ENCODE assay signal across 28 cellular contexts in genomic region chr2:121796239-121796638, GRCh38. TPM values are rescaled to one million over a fixed set of nuclear protein-coding genes. Genes with fewer than 3 reads are reported as not detected.
DNase-seq lines count a peak whose midpoint lies in the region; ATAC-seq, FAIRE-seq and TF ChIP-seq lines count a peak whose summit lies in the region.
"Had no signal": no experiment of that assay in that cellular context is flagged by ENCODE, and none has a peak within 500 bp of the region (broad histone marks: within the 10 kb centered on the region; RNA-seq: fewer than 3 reads in every experiment).

No MANE protein-coding gene starts in this region.

- H2BK20ac ChIP-seq in H1 (ENCODE audit: low read length): no peak overlapping the region; the same call in 1 of the 2 replicates

- TF ChIP-seq POLR2A in H1 (IDR thresholded peaks at IDR 0.05; ENCODE audit: control extremely low read depth in 1 of 2, low read depth in 2 of 2, low read length in 2 of 2) (no peak), ovary (IDR thresholded peaks at IDR 0.05) (no peak)

- H3K79me1 ChIP-seq in H1 (ENCODE audit: low read depth, low read length): no peaks in the 10 kb centered on the region

- POLR2A ChIA-PET in H1 (lab: Charles Lee; ENCODE audit: partially characterized antibody): no interaction called here

- H2BK12ac ChIP-seq in H1 (ENCODE audit: low read depth, low read length): peak overlapping the region; percentile 64; the same call in 1 of the 2 replicates

- DNase-seq in H1 (ENCODE audit: low read depth in 1 of 2, low spot score in 2 of 2): no peak
- no peak for DNase-seq in activated CD8-positive, alpha-beta memory T cell treated with anti-CD3 and anti-CD28 coated beads, Interleukin-2, amount 50 U/mL, for 48 hours
- DNase-seq in activated CD4-positive, alpha-beta T cell treated with anti-CD3 and anti-CD28 coated beads for 1 hour: no peak
- DNase-seq in ovary: no peak
- DNase-seq: activated CD4-positive, alpha-beta T cell treated with anti-CD3 and anti-CD28 coated beads for 48 hours; activated naive CD8-positive, alpha-beta T cell treated with anti-CD3 and anti-CD28 coated beads, Interleukin-2, amount 10 ng/mL, durations not matched to agents 7 days and 5 days; cerebellar nuclear complex; effector CD4-positive, alpha-beta T cell; foreskin melanocyte; KG1; lower lobe of right lung; MV-4-11; NCI-H187; NCI-H2227 treated with DMSO at 0.1 percent for 48 hours; SJCRH30; spleen; stimulated activated CD4-positive, alpha-beta T cell treated with anti-CD3 and anti-CD28 coated beads, Interleukin-4, amount 100 ng/mL, for 24 hours; stimulated activated naive CD8-positive, alpha-beta T cell treated with anti-CD3 and anti-CD28 coated beads, Interleukin-15, amount 100 ng/mL, for 72 hours; T-helper 1 cell had no signal

- TF ChIP-seq CTCF in H1 (IDR thresholded peaks at IDR 0.05; ENCODE audit: control extremely low read depth in 1 of 3, insufficient read depth in 1 of 3, low read depth in 1 of 3, low read length in 3 of 3) (no peak), ovary (IDR thresholded peaks at IDR 0.05) (no peak)

- intact Hi-C loops in ovary (cut with DNase I): no loop called here

- no peak overlapping the region for H3K23ac ChIP-seq in H1 (ENCODE audit: insufficient read length)

- no peak overlapping the region for H2BK120ac ChIP-seq in H1 (replicated peaks; ENCODE audit: low read depth, low read length)

- H3K27ac ChIP-seq in H1 (ENCODE audit: low read depth, low read length) (no peak overlapping the region), ovary (no peak overlapping the region)
- H3K27ac ChIP-seq: hepatocyte, lower lobe of right lung, neutrophil, SJCRH30, spleen, tibial nerve had no signal

- TF ChIP-seq EP300 in H1 (IDR thresholded peaks at IDR 0.05; ENCODE audit: borderline replicate concordance in 1 of 2, low read depth in 2 of 2, low read length in 2 of 2): no peak
- no peak for TF ChIP-seq EP300 in ovary (IDR thresholded peaks at IDR 0.05)

- H3K56ac ChIP-seq in H1 (replicated peaks; ENCODE audit: insufficient read length, low read depth, low read length): no peak overlapping the region

- peak overlapping the region; percentile 56; the same call in 1 of the 2 replicates for H2AK5ac ChIP-seq in H1 (ENCODE audit: low read depth, low read length)

- H3K18ac ChIP-seq in H1 (ENCODE audit: extremely low read depth, low read length): no peak overlapping the region

- H3K27me3 ChIP-seq in H1 (replicated peaks in 1 of 4; ENCODE audit: control insufficient read depth in 3 of 4, extremely low read depth in 1 of 4, insufficient read depth in 3 of 4, low read length in 3 of 4) (no peaks in the 10 kb centered on the region), ovary (no peaks in the 10 kb centered on the region)
- H3K27me3 ChIP-seq: hepatocyte, neutrophil, SJCRH30, tibial nerve had no signal

- CTCF ChIA-PET in H1 (lab: Charles Lee; ENCODE audit: partially characterized antibody): interaction anchor here (0.7 to 1.5 kb wide), 2 partner anchors 15 to 711 kb away, joined by 3 to 5 read pairs; no protein-coding TSS in a partner anchor

- no peak overlapping the region for H3K9ac ChIP-seq in H1 (replicated peaks in 1 of 4; ENCODE audit: extremely low read depth in 1 of 4, low read depth in 3 of 4, low read length in 3 of 4)

- peak overlapping the region; percentile 26; the same call in 1 of the 2 replicates for H2BK5ac ChIP-seq in H1 (ENCODE audit: low read depth, low read length)

- H3K4me3 ChIP-seq in H1 (ENCODE audit: extremely low read depth in 1 of 4, insufficient read depth in 2 of 4, low read depth in 3 of 4, low read length in 4 of 4) (no peak overlapping the region), ovary (no peak overlapping the region)
- H3K4me3 ChIP-seq: GM23338, hepatocyte, lower lobe of right lung, SJCRH30, spleen, tibial nerve had no signal

- ATAC-seq in GM19023 (IDR thresholded peaks at IDR 0.05; ENCODE audit: unreplicated experiment) (peak; percentile 74), GM21423 (IDR thresholded peaks at IDR 0.05; ENCODE audit: unreplicated experiment) (peak; percentile 93), HG03066 (IDR thresholded peaks at IDR 0.05; ENCODE audit: low read depth, unreplicated experiment) (peak; percentile 93)
- ATAC-seq: GM23338; lower lobe of right lung; Panc1; stimulated activated naive CD8-positive, alpha-beta T cell treated with anti-CD3 and anti-CD28 coated beads, Interleukin-15, amount 100 ng/mL, for 72 hours had no signal

- no peak for TF ChIP-seq RAD21 in H1 (IDR thresholded peaks at IDR 0.05 in 1 of 2, conservative IDR thresholded peaks at IDR 0.05 in 1 of 2; ENCODE audit: low read depth in 2 of 2, low read length in 2 of 2)

- 89% methylated on average over 4 of the region's 4 CpGs; no CpG with 5 or more reads in 1 of the 2 experiments for WGBS in H1 (ENCODE audit: extremely low coverage in 1 of 2, insufficient coverage in 1 of 2, insufficient read length in 1 of 2, insufficient replicate concordance in 2 of 2, low coverage in 1 of 2, low lambda C conversion rate in 2 of 2, missing lambda C conversion rate in 1 of 2), 2 experiments
- WGBS in ovary, 3 donors: 77 to 86% (median 82%) methylated on average over 4 of the region's 4 CpGs

- no peak for FAIRE-seq in H1 (lab: Jason Lieb, UNC)
- FAIRE-seq: GM19239 had no signal

- H3K4ac ChIP-seq in H1 (replicated peaks; ENCODE audit: insufficient read length, low read depth, low read length): no peak overlapping the region

- H3K36me3 ChIP-seq in H1 (ENCODE audit: control insufficient read depth in 2 of 4, insufficient read depth in 4 of 4, low read length in 3 of 4) (no peaks in the 10 kb centered on the region), ovary (no peaks in the 10 kb centered on the region)
- H3K36me3 ChIP-seq: lower lobe of right lung, neutrophil, SJCRH30, spleen, tibial nerve had no signal

- no peaks in the 10 kb centered on the region for H4K20me1 ChIP-seq in H1 (replicated peaks in 1 of 2; ENCODE audit: control insufficient read depth in 1 of 2, insufficient read depth in 2 of 2, low read length in 2 of 2)

- H2BK15ac ChIP-seq in H1 (ENCODE audit: low read length): no peak overlapping the region

- H4K8ac ChIP-seq in H1 (ENCODE audit: extremely low read depth, insufficient read depth, low read length): no peak overlapping the region

- H2AFZ ChIP-seq in H1 (ENCODE audit: low read length): no peak overlapping the region
- H2AFZ ChIP-seq: GM23338, hepatocyte had no signal

- H3K79me2 ChIP-seq in H1 (ENCODE audit: control insufficient read depth in 1 of 2, insufficient read depth in 2 of 2, low read length in 2 of 2): no peaks in the 10 kb centered on the region
- H3K79me2 ChIP-seq: hepatocyte had no signal

- peaks cover 2 to 7% (median 6%) of the 10 kb centered on the region in 4 experiments; a peak in 6 of 7 replicates for H3K4me1 ChIP-seq in H1 (replicated peaks in 1 of 4; ENCODE audit: control insufficient read depth in 3 of 4, insufficient read depth in 4 of 4, low read length in 3 of 4)
- no peaks in the 10 kb centered on the region for H3K4me1 ChIP-seq in ovary (ENCODE audit: insufficient read depth)
- H3K4me1 ChIP-seq: lower lobe of right lung, SJCRH30, spleen, tibial nerve had no signal

- H3K4me2 ChIP-seq in H1 (ENCODE audit: insufficient read depth in 1 of 2, low read depth in 2 of 2, low read length in 2 of 2): no peak overlapping the region
- H3K4me2 ChIP-seq: GM23338, hepatocyte had no signal

- H4K91ac ChIP-seq in H1 (replicated peaks; ENCODE audit: insufficient read length, low read length): peak overlapping the region; percentile 92

- H3K9me3 ChIP-seq in H1 (ENCODE audit: insufficient read depth in 2 of 2, low read depth in 1 of 2, low read length in 1 of 2) (no peaks in the 10 kb centered on the region), ovary (no peaks in the 10 kb centered on the region)
- H3K9me3 ChIP-seq: lower lobe of right lung, neutrophil, SJCRH30 had no signal

- no peak overlapping the region for H4K5ac ChIP-seq in H1 (ENCODE audit: insufficient read length, low read depth, low read length)

- no peaks in the 10 kb centered on the region for H3K23me2 ChIP-seq in H1 (ENCODE audit: low read depth, low read length)

- no peak overlapping the region for H3K14ac ChIP-seq in H1 (ENCODE audit: insufficient read length)

TF ChIP-seq in H1, 55 proteins besides CTCF, POLR2A, EP300 and RAD21 (continues in another document):
- no peak for TF ChIP-seq CBX8 (IDR thresholded peaks at IDR 0.05; ENCODE audit: borderline replicate concordance, low read depth, low read length)
- no peak for TF ChIP-seq GABPA (IDR thresholded peaks at IDR 0.05; ENCODE audit: borderline replicate concordance, insufficient read depth, low read length)
- no peak for TF ChIP-seq SP4 (IDR thresholded peaks at IDR 0.05; ENCODE audit: low read length)
- TF ChIP-seq CTBP2 (IDR thresholded peaks at IDR 0.05; ENCODE audit: borderline replicate concordance, insufficient read depth, insufficient read length, low read length): no peak

RNA-seq across cellular contexts. Expression of gene TSN, which starts 40.8 kb away (rescaled TPM):
- total RNA-seq in H1 (2021; fragmentation: NEBNext Ultra II Directional; extraction: Animal tissue kit (Norgen Biotek cat#: 25700)): 96.1 and 96.3 TPM in 2 replicates
- 30.6 and 44.4 TPM in 2 replicates for polyA plus RNA-seq in H1 (2011; rRNA removed)
- 41.2 TPM for polyA plus RNA-seq in H1 (2011; cell fraction: cytosol; rRNA removed)
- polyA plus RNA-seq in H1 (2011; cell fraction: nucleus; rRNA removed): 20.6 TPM
- polyA plus RNA-seq in H1 (2012, experiment 1 of 2): 45.5 to 71.2 TPM (median 55.4 TPM) in 4 replicates
- polyA plus RNA-seq in H1 (2012, experiment 2 of 2): 11.8 TPM
- 45.9 TPM for polyA plus RNA-seq in H1 (2013, experiment 1 of 2)
- polyA plus RNA-seq in H1 (2013, experiment 2 of 2): 49.5 TPM
- 50.1 and 67.4 TPM in 2 replicates for polyA minus RNA-seq in H1 (2011; rRNA and poly(A)+ RNA removed)
- polyA minus RNA-seq in H1 (2011; cell fraction: cytosol; rRNA and poly(A)+ RNA removed): 44.2 TPM
- polyA minus RNA-seq in H1 (2011; cell fraction: nucleus; rRNA and poly(A)+ RNA removed): 54.5 TPM
- total RNA-seq in ovary: 10 to 100 TPM; 28.5 to 64.1 (median 53.7) TPM
- 10 to 100 TPM; 31.0 to 44.7 TPM for polyA plus RNA-seq in ovary

RNA-seq across cellular contexts. Expression of gene NIFK, which starts 59.6 kb away (rescaled TPM):
- 99.3 and 117 TPM in 2 replicates for total RNA-seq in H1 (2021; fragmentation: NEBNext Ultra II Directional; extraction: Animal tissue kit (Norgen Biotek cat#: 25700))
- polyA plus RNA-seq in H1 (2011; rRNA removed) (12.2 and 24.4 TPM in 2 replicates), ovary (10 to 100 TPM; 33.0 to 66.6 TPM)
- 28.9 TPM for polyA plus RNA-seq in H1 (2011; cell fraction: cytosol; rRNA removed)
- polyA plus RNA-seq in H1 (2011; cell fraction: nucleus; rRNA removed): 9.9 TPM
- 38.2 to 75.3 TPM (median 47.9 TPM) in 4 replicates for polyA plus RNA-seq in H1 (2012, experiment 1 of 2)
- polyA plus RNA-seq in H1 (2012, experiment 2 of 2): 9.8 TPM
- polyA plus RNA-seq in H1 (2013, experiment 1 of 2): 178 TPM
- polyA plus RNA-seq in H1 (2013, experiment 2 of 2): 171 TPM
- 14.6 and 16.2 TPM in 2 replicates for polyA minus RNA-seq in H1 (2011; rRNA and poly(A)+ RNA removed)
- polyA minus RNA-seq in H1 (2011; cell fraction: cytosol; rRNA and poly(A)+ RNA removed): 16.1 TPM
- polyA minus RNA-seq in H1 (2011; cell fraction: nucleus; rRNA and poly(A)+ RNA removed): 21.0 TPM
- total RNA-seq in ovary: 10 to 100 TPM; 37.3 to 82.1 (median 49.9) TPM
